In genomic region chr1:162380061-162380846, GRCh38 we compare ENCODE assay signal across 20 cellular contexts. TPM values are rescaled to one million over a fixed set of nuclear protein-coding genes. Genes with fewer than 3 reads are reported as not detected.
DNase-seq lines count a peak whose midpoint lies in the region; ATAC-seq and TF ChIP-seq lines count a peak whose summit lies in the region.
"Had no signal": no experiment of that assay in that cellular context is flagged by ENCODE, and none has a peak within 500 bp of the region (broad histone marks: within the 10 kb centered on the region; RNA-seq: fewer than 3 reads in every experiment).

No MANE protein-coding gene starts in this region.

- H3K27ac ChIP-seq in endodermal cell (ENCODE audit: low read depth, low read length) (no peak overlapping the region), osteoblast (ENCODE audit: low read depth, low read length) (no peak overlapping the region)
- H3K27ac ChIP-seq: BLaER1 treated with 17β-estradiol and CSF1 and Interleukin-3, amounts not matched to agents 10 nM and 100 nM; HL-60; PC-9 had no signal

- H3K4me1 Mint-ChIP-seq in endodermal cell (peaks cover 20% of the 10 kb centered on the region), T-helper 17 cell (peaks cover 2% of the 10 kb centered on the region)

- H3K36me3 ChIP-seq in endodermal cell (ENCODE audit: control insufficient read depth, insufficient read depth, low read length) (no peaks in the 10 kb centered on the region), osteoblast (ENCODE audit: insufficient read depth, low read length) (no peaks in the 10 kb centered on the region)
- H3K36me3 ChIP-seq: BLaER1 treated with 17β-estradiol and CSF1 and Interleukin-3, amounts not matched to agents 10 nM and 100 nM had no signal

- no peak for TF ChIP-seq CTCF in endodermal cell (conservative IDR thresholded peaks at IDR 0.05)
- TF ChIP-seq CTCF in osteoblast (IDR thresholded peaks at IDR 0.05; ENCODE audit: extremely low read depth, low read depth, low read length) = no peak

- H4K20me1 ChIP-seq in osteoblast (ENCODE audit: insufficient read depth, low read length) = no peaks in the 10 kb centered on the region
- H4K20me1 ChIP-seq: BLaER1 treated with 17β-estradiol and CSF1 and Interleukin-3, amounts not matched to agents 10 nM and 100 nM had no signal

- no peaks in the 10 kb centered on the region for H3K27me3 ChIP-seq in endodermal cell (ENCODE audit: control insufficient read depth, insufficient read depth, low read length, poor library complexity, severe bottlenecking)
- no peaks in the 10 kb centered on the region for H3K27me3 ChIP-seq in osteoblast (ENCODE audit: insufficient read depth, low read length)
- H3K27me3 ChIP-seq: BLaER1 treated with 17β-estradiol and CSF1 and Interleukin-3, amounts not matched to agents 10 nM and 100 nM had no signal

- H3K9me3 ChIP-seq in endodermal cell (ENCODE audit: control insufficient read depth, low read length) (no peaks in the 10 kb centered on the region), osteoblast (ENCODE audit: low read depth, low read length) (no peaks in the 10 kb centered on the region), T-helper 17 cell (ENCODE audit: control insufficient read depth, low read length, poor library complexity, severe bottlenecking) (no peaks in the 10 kb centered on the region)
- H3K9me3 ChIP-seq: BLaER1 treated with 17β-estradiol and CSF1 and Interleukin-3, amounts not matched to agents 10 nM and 100 nM had no signal

- H3K4me3 ChIP-seq in endodermal cell (ENCODE audit: low read length) = no peak overlapping the region
- H3K4me3 ChIP-seq in osteoblast (ENCODE audit: insufficient read depth, low read length) = no peak overlapping the region
- H3K4me3 ChIP-seq: BLaER1 treated with 17β-estradiol and CSF1 and Interleukin-3, amounts not matched to agents 10 nM and 100 nM; PC-9 had no signal

- H3K4me2 ChIP-seq in osteoblast (ENCODE audit: insufficient read depth, low read length) = no peak overlapping the region
- H3K4me2 ChIP-seq: BLaER1 treated with 17β-estradiol and CSF1 and Interleukin-3, amounts not matched to agents 10 nM and 100 nM; PC-9 had no signal

- no peak overlapping the region for H3K9ac ChIP-seq in endodermal cell (ENCODE audit: extremely low read depth, low read length, poor library complexity, severe bottlenecking)
- H3K9ac ChIP-seq: BLaER1 treated with 17β-estradiol and CSF1 and Interleukin-3, amounts not matched to agents 10 nM and 100 nM had no signal

- H3K27ac Mint-ChIP-seq in endodermal cell = no peak overlapping the region
- H3K27ac Mint-ChIP-seq in T-helper 17 cell = no peak overlapping the region
- H3K27ac Mint-ChIP-seq: H9 had no signal

- ATAC-seq in GM18505 (IDR thresholded peaks at IDR 0.05; ENCODE audit: unreplicated experiment) (no peak), T-helper 17 cell (no peak)
- ATAC-seq: SK-N-SH treated with all-trans-retinoic acid at 6 μM for 48 hours had no signal

- 94 to 100% methylated on average over 5 to 6 of the region's 6 CpGs for WGBS in endodermal cell (ENCODE audit: insufficient coverage in 1 of 2, insufficient read length in 1 of 2), 2 experiments

- H3K9me3 Mint-ChIP-seq in endodermal cell = no peaks in the 10 kb centered on the region
- H3K9me3 Mint-ChIP-seq: H9 had no signal

- no peak for TF ChIP-seq POLR2A in GM18505 (IDR thresholded peaks at IDR 0.05; ENCODE audit: borderline replicate concordance, extremely low read depth, insufficient read depth, insufficient read length)

- H3K36me3 Mint-ChIP-seq in endodermal cell (ENCODE audit: low read depth) (peaks cover 3% of the 10 kb centered on the region), T-helper 17 cell (ENCODE audit: low read depth) (peaks cover under 1% of the 10 kb centered on the region)

- H3K4me1 ChIP-seq in endodermal cell (ENCODE audit: control insufficient read depth, insufficient read depth, low read length) (peaks cover 4% of the 10 kb centered on the region), osteoblast (ENCODE audit: insufficient read depth, low read length) (no peaks in the 10 kb centered on the region)

- DNase-seq in activated CD8-positive, alpha-beta memory T cell treated with anti-CD3 and anti-CD28 coated beads for 24 hours = peak; percentile 5
- no peak for DNase-seq in activated CD8-positive, alpha-beta memory T cell treated with anti-CD3 and anti-CD28 coated beads, Interleukin-2, amount 50 U/mL, for 4 hours
- peak; percentile 22 for DNase-seq in endodermal cell
- peak; percentile 57 for DNase-seq in osteoblast (ENCODE audit: insufficient read length, low spot score, missing footprints)
- no peak for DNase-seq in T-helper 17 cell
- DNase-seq in stimulated activated CD4-positive, alpha-beta T cell treated with anti-CD3 and anti-CD28 coated beads, Interleukin-4, amount 100 ng/mL, for 24 hours = no peak
- no peak for DNase-seq in activated CD4-positive, alpha-beta T cell treated with anti-CD3 and anti-CD28 coated beads for 4 hours
- DNase-seq: H9, KG1, NCI-H1092, NCI-H1694, NCI-H2107, NCI-H345, PC-9, Right ventricle myocardium superior had no signal

- no peak overlapping the region for H3K4me3 Mint-ChIP-seq in endodermal cell
- H3K4me3 Mint-ChIP-seq in T-helper 17 cell = no peak overlapping the region
- H3K4me3 Mint-ChIP-seq: H9 had no signal

- H3K27me3 Mint-ChIP-seq in endodermal cell (ENCODE audit: insufficient read depth) = peaks cover 19% of the 10 kb centered on the region
- H3K27me3 Mint-ChIP-seq in T-helper 17 cell = peaks cover 7% of the 10 kb centered on the region

- H2AFZ ChIP-seq in osteoblast (ENCODE audit: low read length) = no peak overlapping the region
- H2AFZ ChIP-seq: PC-9 had no signal

- H3K79me2 ChIP-seq in osteoblast (ENCODE audit: insufficient read depth, low read length) = no peaks in the 10 kb centered on the region

RNA-seq across cellular contexts. Expression of gene C1orf226, which starts 1.3 kb away (rescaled TPM):
- total RNA-seq in endodermal cell (1 to 10 TPM; 5.1 to 6.2 TPM), osteoblast (under 0.01 and 0.29 TPM in 2 replicates), T-helper 17 cell (not detected)
- polyA plus RNA-seq in endodermal cell (2013, experiment 1 of 2) = 7.3 TPM
- polyA plus RNA-seq in endodermal cell (2013, experiment 2 of 2) = 6.3 TPM

RNA-seq across cellular contexts. Expression of gene SPATA46, which starts 3.6 kb away (rescaled TPM):
- total RNA-seq in endodermal cell (not detected), osteoblast (not detected in 2 replicates), T-helper 17 cell (not detected)
- polyA plus RNA-seq in endodermal cell (2013, experiment 1 of 2) = not detected
- not detected for polyA plus RNA-seq in endodermal cell (2013, experiment 2 of 2)
- total RNA-seq: H9, M059J, PC-9, Right ventricle myocardium superior had no signal

RNA-seq across cellular contexts. Expression of gene SH2D1B, which starts 31.7 kb away (rescaled TPM):
- total RNA-seq in endodermal cell (not detected), osteoblast (not detected in 2 replicates), T-helper 17 cell (under 1 TPM; 0.13 to 0.22 TPM)
- polyA plus RNA-seq in endodermal cell (2013, experiment 1 of 2) = not detected
- polyA plus RNA-seq in endodermal cell (2013, experiment 2 of 2) = not detected
- total RNA-seq: H9, PC-9 had no signal

Comparison
In these comparisons a context has a peak if more than half of its experiments do, and no peak if none do; other contexts are left out.
1. DNase-seq: peak in activated CD8-positive, alpha-beta memory T cell treated with anti-CD3 and anti-CD28 coated beads for 24 hours (single experiment), endodermal cell (single experiment) and osteoblast (single experiment); none in activated CD8-positive, alpha-beta memory T cell treated with anti-CD3 and anti-CD28 coated beads, Interleukin-2, amount 50 U/mL, for 4 hours (single experiment), T-helper 17 cell (0 of 3), stimulated activated CD4-positive, alpha-beta T cell treated with anti-CD3 and anti-CD28 coated beads, Interleukin-4, amount 100 ng/mL, for 24 hours (single experiment) and activated CD4-positive, alpha-beta T cell treated with anti-CD3 and anti-CD28 coated beads for 4 hours (0 of 2).